In the genomic region with DNA sequence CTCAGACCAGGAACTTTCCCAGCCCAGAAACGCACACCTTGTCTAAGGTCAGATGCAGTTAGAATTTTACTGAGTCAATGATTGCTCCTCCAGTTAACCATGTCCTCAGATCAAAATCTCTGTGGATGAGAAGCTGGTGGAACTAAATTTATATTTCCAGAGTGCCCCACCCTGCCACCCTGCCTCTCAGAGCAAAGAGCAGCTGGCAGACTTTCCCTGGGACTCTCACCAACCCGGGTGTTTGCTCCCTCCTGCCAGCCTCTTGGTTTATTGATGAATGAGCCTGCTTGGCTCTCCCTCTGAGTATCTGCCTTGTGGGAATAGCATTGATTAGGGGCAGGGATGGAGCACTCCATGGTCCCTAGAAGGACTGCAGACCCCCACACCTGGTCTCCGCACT, we compare ENCODE assay signal across 43 cellular contexts. TPM values are rescaled to one million over a fixed set of nuclear protein-coding genes. Genes with fewer than 3 reads are reported as not detected.
"Had no signal": no experiment of that assay in that cellular context is flagged by ENCODE, and none has a peak within 500 bp of the region (broad histone marks: within the 10 kb centered on the region; RNA-seq: fewer than 3 reads in every experiment).

No MANE protein-coding gene starts in this region.

- DNase-seq: activated B cell treated with CpG ODN at 0.5 μM for 24 hours; activated CD4-positive, alpha-beta memory T cell treated with anti-CD3 and anti-CD28 coated beads, Interleukin-2, amount 10 ng/mL, durations not matched to agents 7 days and 5 days; activated CD4-positive, alpha-beta T cell treated with anti-CD3 and anti-CD28 coated beads for 48 hours; activated CD4-positive, CD25-positive, alpha-beta regulatory T cell treated with anti-CD3 and anti-CD28 coated beads, Interleukin-2, amount 50 U/mL, for 72 hours; activated CD8-positive, alpha-beta memory T cell treated with anti-CD3 and anti-CD28 coated beads for 24 hours; activated CD8-positive, alpha-beta memory T cell treated with anti-CD3 and anti-CD28 coated beads, Interleukin-2, amount 10 ng/mL, durations not matched to agents 7 days and 5 days; activated CD8-positive, alpha-beta memory T cell treated with anti-CD3 and anti-CD28 coated beads, Interleukin-2, amount 50 U/mL, for 48 hours; activated effector memory CD4-positive, alpha-beta T cell treated with Interleukin-2 at 50 U/mL for 16 hours; activated naive CD4-positive, alpha-beta T cell; activated naive CD4-positive, alpha-beta T cell treated with anti-CD3 and anti-CD28 coated beads, Interleukin-2, amount 50 U/mL, for 16 hours; activated naive CD8-positive, alpha-beta T cell treated with anti-CD3 and anti-CD28 coated beads, Interleukin-2, amount 10 ng/mL, durations not matched to agents 7 days and 5 days; activated T-cell treated with anti-CD3 and anti-CD28 coated beads, Interleukin-2, amount 50 U/mL, for 48 hours; adrenal gland; body of pancreas; caudate nucleus; Kasumi-1; KG1; MG63; NCI-H1048; NCI-H1105 treated with DMSO at 0.1 percent for 48 hours; NCI-H1436; NCI-H187; NCI-H2029 treated with DMSO at 0.1 percent for 48 hours; NCI-H2107; NCI-H226; NCI-H446 treated with DMSO at 0.1 percent for 48 hours; NCI-H524; NCI-H69; NCI-H82; NK-92 treated with Interleukin-12 subunit alpha and Interleukin-12 subunit beta, amount 100 ng/mL, for 24 hours; PC-3; SIG-M5; SW 1271; T-helper 1 cell; T-helper 2 cell; T-helper 9 cell had no signal

- H3K36me3 Mint-ChIP-seq: activated CD8-positive, alpha-beta memory T cell treated with anti-CD3 and anti-CD28 coated beads, Interleukin-2, amount 10 ng/mL, durations not matched to agents 7 days and 5 days; activated naive CD8-positive, alpha-beta T cell treated with anti-CD3 and anti-CD28 coated beads, Interleukin-2, amount 10 ng/mL, durations not matched to agents 7 days and 5 days had no signal

- H3K27ac ChIP-seq: adrenal gland, body of pancreas, breast epithelium, RWPE1, VCaP had no signal

- H3K27ac Mint-ChIP-seq: activated B cell treated with CpG ODN at 0.5 μM for 24 hours; activated CD4-positive, alpha-beta memory T cell treated with anti-CD3 and anti-CD28 coated beads, Interleukin-2, amount 10 ng/mL, durations not matched to agents 7 days and 5 days; activated CD8-positive, alpha-beta memory T cell treated with anti-CD3 and anti-CD28 coated beads, Interleukin-2, amount 10 ng/mL, durations not matched to agents 7 days and 5 days; activated naive CD8-positive, alpha-beta T cell treated with anti-CD3 and anti-CD28 coated beads, Interleukin-2, amount 10 ng/mL, durations not matched to agents 7 days and 5 days had no signal

- ATAC-seq: activated CD8-positive, alpha-beta memory T cell treated with anti-CD3 and anti-CD28 coated beads, Interleukin-2, amount 10 ng/mL, durations not matched to agents 7 days and 5 days; body of pancreas; PC-3; Right ventricle myocardium inferior had no signal

- H3K4me1 ChIP-seq: breast epithelium had no signal

- H3K9me3 ChIP-seq: adrenal gland, body of pancreas, breast epithelium, MG63 had no signal

- H3K4me3 ChIP-seq: adrenal gland, body of pancreas, breast epithelium, MG63 had no signal

- FAIRE-seq: astrocyte, RCC 7860 had no signal

- H3K36me3 ChIP-seq: adrenal gland, breast epithelium, MG63 had no signal

- H3K9me3 Mint-ChIP-seq: activated B cell treated with CpG ODN at 0.5 μM for 24 hours; activated CD4-positive, alpha-beta memory T cell treated with anti-CD3 and anti-CD28 coated beads, Interleukin-2, amount 10 ng/mL, durations not matched to agents 7 days and 5 days; activated naive CD8-positive, alpha-beta T cell treated with anti-CD3 and anti-CD28 coated beads, Interleukin-2, amount 10 ng/mL, durations not matched to agents 7 days and 5 days had no signal

- H3K27me3 ChIP-seq: body of pancreas had no signal

- H3K4me3 Mint-ChIP-seq: activated B cell treated with CpG ODN at 0.5 μM for 24 hours; activated CD4-positive, alpha-beta memory T cell treated with anti-CD3 and anti-CD28 coated beads, Interleukin-2, amount 10 ng/mL, durations not matched to agents 7 days and 5 days; activated CD8-positive, alpha-beta memory T cell treated with anti-CD3 and anti-CD28 coated beads, Interleukin-2, amount 10 ng/mL, durations not matched to agents 7 days and 5 days; activated naive CD8-positive, alpha-beta T cell treated with anti-CD3 and anti-CD28 coated beads, Interleukin-2, amount 10 ng/mL, durations not matched to agents 7 days and 5 days had no signal

RNA-seq across cellular contexts. Expression of a gene that starts 5.9 kb away (rescaled TPM):
- total RNA-seq: activated B cell treated with CpG ODN at 0.5 μM for 24 hours; activated CD8-positive, alpha-beta memory T cell treated with anti-CD3 and anti-CD28 coated beads, Interleukin-2, amount 10 ng/mL, durations not matched to agents 7 days and 5 days; activated naive CD8-positive, alpha-beta T cell treated with anti-CD3 and anti-CD28 coated beads, Interleukin-2, amount 10 ng/mL, durations not matched to agents 7 days and 5 days; astrocyte; body of pancreas; breast epithelium; PC-3; Right ventricle myocardium inferior; SK-MEL-5 had no signal
- polyA plus RNA-seq: adrenal gland had no signal

RNA-seq across cellular contexts. Expression of a gene that starts 17.3 kb away (rescaled TPM):
- total RNA-seq: activated B cell treated with CpG ODN at 0.5 μM for 24 hours; activated CD4-positive, alpha-beta memory T cell treated with anti-CD3 and anti-CD28 coated beads, Interleukin-2, amount 10 ng/mL, durations not matched to agents 7 days and 5 days; activated CD8-positive, alpha-beta memory T cell treated with anti-CD3 and anti-CD28 coated beads, Interleukin-2, amount 10 ng/mL, durations not matched to agents 7 days and 5 days; activated naive CD8-positive, alpha-beta T cell treated with anti-CD3 and anti-CD28 coated beads, Interleukin-2, amount 10 ng/mL, durations not matched to agents 7 days and 5 days; adrenal gland; astrocyte; body of pancreas; PC-3; Right ventricle myocardium inferior; SK-MEL-5 had no signal
- polyA plus RNA-seq: adrenal gland had no signal

RNA-seq across cellular contexts. Expression of a gene that starts 34.1 kb away (rescaled TPM):
- total RNA-seq: activated B cell treated with CpG ODN at 0.5 μM for 24 hours; activated CD4-positive, alpha-beta memory T cell treated with anti-CD3 and anti-CD28 coated beads, Interleukin-2, amount 10 ng/mL, durations not matched to agents 7 days and 5 days; activated CD8-positive, alpha-beta memory T cell treated with anti-CD3 and anti-CD28 coated beads, Interleukin-2, amount 10 ng/mL, durations not matched to agents 7 days and 5 days; activated naive CD8-positive, alpha-beta T cell treated with anti-CD3 and anti-CD28 coated beads, Interleukin-2, amount 10 ng/mL, durations not matched to agents 7 days and 5 days; adrenal gland; astrocyte; body of pancreas; breast epithelium; PC-3; Right ventricle myocardium inferior; SK-MEL-5 had no signal
